In the genomic region with DNA sequence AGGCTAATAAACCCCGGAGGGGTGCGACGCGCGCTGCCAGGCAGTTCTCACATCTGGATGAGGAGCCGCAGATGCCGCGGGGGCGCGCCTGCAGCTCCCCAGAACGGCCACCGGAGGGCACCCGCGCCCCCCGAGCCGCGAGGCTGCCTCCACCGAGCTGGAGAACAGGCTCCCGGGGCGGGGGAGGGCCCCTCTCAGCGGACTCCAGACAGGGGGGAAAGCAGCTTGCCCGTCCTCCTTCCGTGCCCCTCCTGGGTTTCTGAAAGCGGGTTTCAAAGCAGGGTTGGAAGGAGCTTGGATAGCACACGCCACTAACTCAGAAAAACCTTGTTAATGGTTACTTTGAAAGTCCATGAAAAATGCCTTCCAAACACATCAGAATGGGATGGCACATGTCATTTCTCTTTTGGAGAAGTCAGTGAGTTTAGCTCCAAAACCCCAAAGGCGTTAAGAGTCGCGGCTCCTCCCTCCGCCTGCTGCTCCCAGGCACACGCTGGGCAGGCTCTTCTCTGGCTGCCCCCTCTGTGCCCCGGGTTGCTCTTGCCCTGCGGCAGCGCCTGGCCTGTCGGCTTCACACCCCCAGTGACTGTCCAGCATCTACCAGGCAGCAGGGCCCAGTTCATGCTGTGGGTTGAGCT, we compare ENCODE assay signal across 8 cellular contexts.
DNase-seq lines count a peak whose midpoint lies in the region; ATAC-seq, FAIRE-seq and TF ChIP-seq lines count a peak whose summit lies in the region.

No MANE protein-coding gene starts in this region.

- no peaks in the 10 kb centered on the region for H3K79me2 ChIP-seq in endothelial cell of umbilical vein (ENCODE audit: control insufficient read depth, insufficient read depth, low read length)

- intact Hi-C loops in Calu3 (cut with micrococcal nuclease; ENCODE audit: unreplicated experiment) = no loop called here
- intact Hi-C loops in endothelial cell of umbilical vein (cut with micrococcal nuclease) = loop anchor here (1.0 kb wide), 2 partner anchors 439 to 1253 kb away; no protein-coding TSS in a partner anchor
- intact Hi-C loops in naive thymus-derived CD4-positive, alpha-beta T cell (cut with micrococcal nuclease) = no loop called here

- ATAC-seq in GM19025 (IDR thresholded peaks at IDR 0.05; ENCODE audit: low read depth, unreplicated experiment) (peak; percentile 66), HG03354 (IDR thresholded peaks at IDR 0.05; ENCODE audit: poor library complexity, severe bottlenecking, unreplicated experiment) (peak; percentile 85), RWPE2 (ENCODE audit: low read depth) (peak; percentile 59), HG03135 (IDR thresholded peaks at IDR 0.05; ENCODE audit: unreplicated experiment) (no peak)
- peak; percentile 51 for ATAC-seq in naive thymus-derived CD4-positive, alpha-beta T cell

- H3K27ac Mint-ChIP-seq in Calu3 (ENCODE audit: unreplicated experiment) = no peak overlapping the region
- no peak overlapping the region for H3K27ac Mint-ChIP-seq in naive thymus-derived CD4-positive, alpha-beta T cell

- no peaks in the 10 kb centered on the region for H3K4me1 ChIP-seq in RWPE2 (ENCODE audit: insufficient read depth, poor library complexity, severe bottlenecking)
- no peaks in the 10 kb centered on the region for H3K4me1 ChIP-seq in endothelial cell of umbilical vein (ENCODE audit: control insufficient read depth, extremely low read depth, insufficient read depth, low read length)
- H3K4me1 ChIP-seq in naive thymus-derived CD4-positive, alpha-beta T cell (ENCODE audit: control insufficient read depth in 2 of 2, insufficient read depth in 2 of 2, low read length in 2 of 2) = no peaks in the 10 kb centered on the region

- no peaks in the 10 kb centered on the region for H3K36me3 ChIP-seq in RWPE2 (ENCODE audit: low read depth)
- no peaks in the 10 kb centered on the region for H3K36me3 ChIP-seq in endothelial cell of umbilical vein (ENCODE audit: control insufficient read depth in 2 of 2, extremely low read depth in 1 of 2, insufficient read depth in 2 of 2, low read length in 2 of 2)
- H3K36me3 ChIP-seq in naive thymus-derived CD4-positive, alpha-beta T cell (ENCODE audit: control insufficient read depth in 2 of 3, insufficient read depth in 3 of 3, low read length in 3 of 3) = no peaks in the 10 kb centered on the region

- no peaks in the 10 kb centered on the region for H3K27me3 Mint-ChIP-seq in Calu3 (ENCODE audit: unreplicated experiment)
- H3K27me3 Mint-ChIP-seq in naive thymus-derived CD4-positive, alpha-beta T cell = peaks cover 2 to 32% (median 28%) of the 10 kb centered on the region in 5 donors

- CTCF ChIA-PET in Calu3 (lab: Charles Lee) = no interaction called here
- CTCF ChIA-PET in endothelial cell of umbilical vein (lab: Charles Lee) = interaction anchor here (0.8 to 3.0 kb wide), 37 partner anchors 8 to 1376 kb away, joined by 3 to 74 read pairs (median 3); a partner anchor contains a TSS
- CTCF ChIA-PET in naive thymus-derived CD4-positive, alpha-beta T cell (lab: Charles Lee) = no interaction called here

- DNase-seq in Calu3 (peak; percentile 3), RWPE2 (ENCODE audit: low spot score) (no peak), endothelial cell of umbilical vein (ENCODE audit: low read depth, low spot score) (peak; percentile 54)
- DNase-seq in naive thymus-derived CD4-positive, alpha-beta T cell = peak in 1 of 9 donors; percentile 63
- DNase-seq in activated effector memory CD4-positive, alpha-beta T cell treated with anti-CD3 and anti-CD28 coated beads, Interleukin-2, amount 50 U/mL, for 16 hours = no peak

- H3K9me3 Mint-ChIP-seq in Calu3 (ENCODE audit: low read depth, unreplicated experiment) = peaks cover 5% of the 10 kb centered on the region
- peaks cover 0 to 4% (median 0%) of the 10 kb centered on the region in 11 donors for H3K9me3 Mint-ChIP-seq in naive thymus-derived CD4-positive, alpha-beta T cell

- POLR2A ChIA-PET in endothelial cell of umbilical vein (lab: Charles Lee) = no interaction called here
- POLR2A ChIA-PET in naive thymus-derived CD4-positive, alpha-beta T cell (lab: Charles Lee) = no interaction called here

- H3K9me3 ChIP-seq in RWPE2 (ENCODE audit: severe bottlenecking) (no peaks in the 10 kb centered on the region), endothelial cell of umbilical vein (replicated peaks; ENCODE audit: control insufficient read depth, insufficient read depth, low read length) (no peaks in the 10 kb centered on the region)
- H3K9me3 ChIP-seq in naive thymus-derived CD4-positive, alpha-beta T cell (ENCODE audit: control insufficient read depth in 2 of 3, low read length in 3 of 3) = no peaks in the 10 kb centered on the region

- no peaks in the 10 kb centered on the region for H3K9me1 ChIP-seq in endothelial cell of umbilical vein (replicated peaks; ENCODE audit: control insufficient read depth, extremely low read depth, insufficient read depth, low read length)

- H3K27ac ChIP-seq in RWPE2 (ENCODE audit: poor library complexity, severe bottlenecking) (no peak overlapping the region), endothelial cell of umbilical vein (ENCODE audit: insufficient read depth, low read depth, low read length) (no peak overlapping the region)
- no peak overlapping the region for H3K27ac ChIP-seq in naive thymus-derived CD4-positive, alpha-beta T cell (ENCODE audit: low read depth, low read length)

- H2AFZ ChIP-seq in endothelial cell of umbilical vein (ENCODE audit: low read depth, low read length) = peak overlapping the region; percentile 67

- H3K4me2 ChIP-seq in endothelial cell of umbilical vein (ENCODE audit: insufficient read depth, low read length) = peak overlapping the region; percentile 39

- no peaks in the 10 kb centered on the region for H3K36me3 Mint-ChIP-seq in Calu3 (ENCODE audit: insufficient read depth, unreplicated experiment)
- H3K36me3 Mint-ChIP-seq in naive thymus-derived CD4-positive, alpha-beta T cell = no peaks in the 10 kb centered on the region

- dilution Hi-C loops in endothelial cell of umbilical vein (cut with MboI; ENCODE audit: extremely low pct_ligation_motif_present, low sequenced_read_pairs) = no loop called here

- H3K4me1 Mint-ChIP-seq in Calu3 (ENCODE audit: low read depth, unreplicated experiment) = no peaks in the 10 kb centered on the region
- H3K4me1 Mint-ChIP-seq in naive thymus-derived CD4-positive, alpha-beta T cell = peaks cover 0 to 5% (median 0%) of the 10 kb centered on the region in 7 donors

- H3K4me3 ChIP-seq in RWPE2 (ENCODE audit: severe bottlenecking) (no peak overlapping the region), endothelial cell of umbilical vein (replicated peaks in 1 of 3; ENCODE audit: insufficient read depth in 1 of 3, low read depth in 1 of 3, low read length in 3 of 3) (no peak overlapping the region)
- H3K4me3 ChIP-seq in naive thymus-derived CD4-positive, alpha-beta T cell (ENCODE audit: low read length) = no peak overlapping the region

- H3K27me3 ChIP-seq in RWPE2 (ENCODE audit: insufficient read depth, poor library complexity, severe bottlenecking) (peaks cover 14% of the 10 kb centered on the region), endothelial cell of umbilical vein (ENCODE audit: control insufficient read depth in 2 of 2, insufficient read depth in 2 of 2, low read length in 2 of 2) (peaks cover 0 to 2% of the 10 kb centered on the region in 2 experiments)
- no peaks in the 10 kb centered on the region for H3K27me3 ChIP-seq in naive thymus-derived CD4-positive, alpha-beta T cell (ENCODE audit: control insufficient read depth in 2 of 2, insufficient read depth in 2 of 2, low read length in 2 of 2)

- no peaks in the 10 kb centered on the region for H4K20me1 ChIP-seq in endothelial cell of umbilical vein (replicated peaks; ENCODE audit: control insufficient read depth, extremely low read depth, insufficient read depth, low read length)

- FAIRE-seq in endothelial cell of umbilical vein (lab: Jason Lieb, UNC) = peak; percentile 63

- BruUV-seq in Calu3 (replicated peaks; lab: Mats Ljungman, UMichigan) = no TSS peak
- no TSS peak for BruUV-seq in endothelial cell of umbilical vein (replicated peaks; lab: Mats Ljungman, UMichigan)

- TF ChIP-seq CTCF in Calu3 (IDR thresholded peaks at IDR 0.05; ENCODE audit: unreplicated experiment) = peak; percentile 32
- TF ChIP-seq CTCF in RWPE2 (IDR thresholded peaks at IDR 0.05; ENCODE audit: poor library complexity, severe bottlenecking) = peak; percentile 88
- peak; percentile 90 to 95 for TF ChIP-seq CTCF in endothelial cell of umbilical vein (IDR thresholded peaks at IDR 0.05; ENCODE audit: extremely low read depth in 1 of 2, insufficient read depth in 1 of 2, low read depth in 1 of 2, low read length in 2 of 2)

- no peak overlapping the region for H3K4me3 Mint-ChIP-seq in Calu3 (ENCODE audit: low read depth, unreplicated experiment)
- H3K4me3 Mint-ChIP-seq in naive thymus-derived CD4-positive, alpha-beta T cell = no peak overlapping the region

- no peak overlapping the region for H3K9ac ChIP-seq in endothelial cell of umbilical vein (replicated peaks; ENCODE audit: extremely low read depth, insufficient read depth, low read length)

- no peak for TF ChIP-seq POLR2A in endothelial cell of umbilical vein (IDR thresholded peaks at IDR 0.05; ENCODE audit: low read depth, low read length)

TF ChIP-seq in endothelial cell of umbilical vein, 7 proteins besides CTCF, POLR2A, EP300 and RAD21:
- TF ChIP-seq POLR2AphosphoS5 (IDR thresholded peaks at IDR 0.05; ENCODE audit: insufficient read depth, low read depth, low read length) (peak; percentile 17), FOS (IDR thresholded peaks at IDR 0.05; ENCODE audit: borderline replicate concordance, insufficient read depth, low read length) (no peak)

Comparison
In these comparisons a context has a peak if more than half of its experiments do, and no peak if none do; other contexts are left out.
1. DNase-seq: peak in Calu3 (single experiment) and endothelial cell of umbilical vein (single experiment); none in RWPE2 (single experiment) and activated effector memory CD4-positive, alpha-beta T cell treated with anti-CD3 and anti-CD28 coated beads, Interleukin-2, amount 50 U/mL, for 16 hours (single experiment).
2. CTCF ChIP-seq: peak in every context shown above with its lines; median percentile 92 in endothelial cell of umbilical vein; 88 in RWPE2; 32 in Calu3.